ENCODE assay signal across 1 cellular context in the genomic region with DNA sequence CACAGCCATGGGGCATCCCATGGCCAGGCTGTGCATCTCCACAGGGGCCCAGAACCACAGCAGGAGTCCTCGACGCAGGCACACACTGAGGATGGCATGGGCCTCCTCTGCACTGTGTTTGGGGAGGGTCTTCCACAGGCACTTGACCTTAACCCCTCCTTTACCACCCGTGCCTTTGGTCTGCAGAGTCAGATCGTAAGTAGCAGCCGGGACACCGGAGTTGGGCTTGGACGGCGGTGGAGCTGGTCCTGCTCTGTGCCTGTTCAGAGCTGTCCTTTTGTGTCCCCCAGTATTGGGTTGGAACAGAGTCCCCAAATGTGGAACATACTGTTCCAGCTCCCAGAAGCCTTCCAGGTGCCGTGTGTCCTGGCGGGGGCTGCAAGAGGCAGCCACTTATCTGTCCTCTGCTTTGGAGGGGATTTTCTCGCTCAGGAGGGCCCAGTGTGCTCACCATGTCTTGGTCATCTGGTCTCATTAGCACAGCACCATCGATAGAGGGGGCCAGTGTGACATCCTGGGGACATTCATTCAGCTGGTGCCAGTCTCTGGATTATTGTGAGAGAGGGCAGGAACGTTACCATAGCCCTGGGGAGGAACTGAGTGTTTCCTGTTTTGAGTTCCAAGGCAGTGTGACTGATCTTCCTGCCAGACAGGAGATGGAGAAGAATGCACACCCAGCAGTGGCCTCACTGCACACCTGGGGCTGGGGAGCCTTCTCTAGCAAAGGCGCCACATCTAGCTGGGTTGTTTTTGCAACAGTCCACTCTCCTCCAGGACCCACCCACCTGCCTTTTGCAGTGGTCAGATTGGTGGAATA.
TF ChIP-seq lines count a peak whose summit lies in the region.

No MANE protein-coding gene starts in this region.

TF ChIP-seq in endothelial cell of umbilical vein, 7 proteins besides CTCF, POLR2A, EP300 and RAD21:
- TF ChIP-seq JUN (IDR thresholded peaks at IDR 0.05; ENCODE audit: borderline replicate concordance, insufficient read depth, insufficient read length, low read depth) (peak; percentile 43), MYC (IDR thresholded peaks at IDR 0.05; ENCODE audit: low read depth, low read length) (no peak), POLR2AphosphoS5 (IDR thresholded peaks at IDR 0.05; ENCODE audit: insufficient read depth, low read depth, low read length) (peak; percentile 81), EZH2 (IDR thresholded peaks at IDR 0.05; ENCODE audit: borderline replicate concordance, low read depth, low read length, severe bottlenecking) (no peak), MAX (IDR thresholded peaks at IDR 0.05; ENCODE audit: insufficient read depth, insufficient read length) (peak; percentile 3), GATA2 (IDR thresholded peaks at IDR 0.05; ENCODE audit: insufficient read depth, insufficient read length, low read depth, low read length) (no peak), FOS (IDR thresholded peaks at IDR 0.05; ENCODE audit: borderline replicate concordance, insufficient read depth, low read length) (peak; percentile 40)
